19 cellular contexts compared by ENCODE assay signal in genomic region chr9:112047538-112048066, GRCh38.
DNase-seq lines count a peak whose midpoint lies in the region; ATAC-seq, FAIRE-seq and TF ChIP-seq lines count a peak whose summit lies in the region.
"Had no signal": no experiment of that assay in that cellular context is flagged by ENCODE, and none has a peak within 500 bp of the region (broad histone marks: within the 10 kb centered on the region; RNA-seq: fewer than 3 reads in every experiment).

No MANE protein-coding gene starts in this region.

- H3K36me3 ChIP-seq in BLaER1 treated with 17β-estradiol and CSF1 and Interleukin-3, amounts not matched to agents 10 nM and 100 nM, result peaks cover 0 to 55% (median 23%) of the 10 kb centered on the region in 11 experiments; a peak in 14 of 22 replicates

- H3K9ac ChIP-seq in BLaER1 treated with 17β-estradiol and CSF1 and Interleukin-3, amounts not matched to agents 10 nM and 100 nM, result no peak overlapping the region

- ATAC-seq in activated CD8-positive, alpha-beta T cell treated with anti-CD3 and anti-CD28 coated beads for 36 hours, result peak; percentile 77
- no peak for ATAC-seq in HG03432 (IDR thresholded peaks at IDR 0.05; ENCODE audit: unreplicated experiment)
- no peak for ATAC-seq in GM21825 (IDR thresholded peaks at IDR 0.05; ENCODE audit: unreplicated experiment)
- ATAC-seq: left ventricle myocardium superior, sciatic nerve had no signal

- FAIRE-seq in H54 (lab: Jason Lieb, UNC), result peak; percentile 74

- peaks cover 11% of the 10 kb centered on the region for H3K4me1 Mint-ChIP-seq in activated CD8-positive, alpha-beta T cell treated with anti-CD3 and anti-CD28 coated beads for 36 hours (ENCODE audit: low read depth)

- CTCF ChIA-PET in activated CD8-positive, alpha-beta T cell treated with anti-CD3 and anti-CD28 coated beads for 36 hours (lab: Charles Lee), result interaction anchor here (1.1 to 1.8 kb wide), 2 partner anchors 18 to 27 kb away, joined by 3 to 5 read pairs; no protein-coding TSS in a partner anchor

- H3K27ac Mint-ChIP-seq in activated CD8-positive, alpha-beta T cell treated with anti-CD3 and anti-CD28 coated beads for 36 hours, result no peak overlapping the region
- H3K27ac Mint-ChIP-seq: activated naive CD4-positive, alpha-beta T cell treated with anti-CD3 and anti-CD28 coated beads, Interleukin-2, amount 50 U/mL, for 24 hours had no signal

- no peak for TF ChIP-seq CTCF in activated CD8-positive, alpha-beta T cell treated with anti-CD3 and anti-CD28 coated beads for 36 hours (IDR thresholded peaks at IDR 0.05)

- peaks cover 7% of the 10 kb centered on the region for H3K9me3 Mint-ChIP-seq in activated CD8-positive, alpha-beta T cell treated with anti-CD3 and anti-CD28 coated beads for 36 hours

- POLR2A ChIA-PET in activated CD8-positive, alpha-beta T cell treated with anti-CD3 and anti-CD28 coated beads for 36 hours (lab: Charles Lee), result interaction anchor here (1.5 kb wide), 1 partner anchor 27 kb away, joined by 4 read pairs; no protein-coding TSS in a partner anchor

- peaks cover 12% of the 10 kb centered on the region for H3K36me3 Mint-ChIP-seq in activated CD8-positive, alpha-beta T cell treated with anti-CD3 and anti-CD28 coated beads for 36 hours (ENCODE audit: low read depth)

- no peak overlapping the region for H3K4me3 Mint-ChIP-seq in activated CD8-positive, alpha-beta T cell treated with anti-CD3 and anti-CD28 coated beads for 36 hours
- H3K4me3 Mint-ChIP-seq: activated naive CD4-positive, alpha-beta T cell treated with anti-CD3 and anti-CD28 coated beads, Interleukin-2, amount 50 U/mL, for 24 hours; brain had no signal

- no peaks in the 10 kb centered on the region for H3K27me3 ChIP-seq in BLaER1 treated with 17β-estradiol and CSF1 and Interleukin-3, amounts not matched to agents 10 nM and 100 nM

- peaks cover 0 to 35% (median 4%) of the 10 kb centered on the region in 10 experiments; a peak in 9 of 20 replicates for H3K4me1 ChIP-seq in BLaER1 treated with 17β-estradiol and CSF1 and Interleukin-3, amounts not matched to agents 10 nM and 100 nM

- H3K9me3 ChIP-seq in BLaER1 treated with 17β-estradiol and CSF1 and Interleukin-3, amounts not matched to agents 10 nM and 100 nM (replicated peaks in 1 of 11), result peaks cover 0 to 13% (median 9%) of the 10 kb centered on the region in 11 experiments; a peak in 15 of 22 replicates
- H3K9me3 ChIP-seq: Caco-2 had no signal

- no peak overlapping the region for H3K4me3 ChIP-seq in BLaER1 treated with 17β-estradiol and CSF1 and Interleukin-3, amounts not matched to agents 10 nM and 100 nM

- no peaks in the 10 kb centered on the region for H3K27me3 Mint-ChIP-seq in activated CD8-positive, alpha-beta T cell treated with anti-CD3 and anti-CD28 coated beads for 36 hours
- H3K27me3 Mint-ChIP-seq: activated naive CD4-positive, alpha-beta T cell treated with anti-CD3 and anti-CD28 coated beads, Interleukin-2, amount 50 U/mL, for 24 hours; brain had no signal

- intact Hi-C loops in activated CD8-positive, alpha-beta T cell treated with anti-CD3 and anti-CD28 coated beads for 36 hours (cut with micrococcal nuclease), result no loop called here

- no peaks in the 10 kb centered on the region for H4K20me1 ChIP-seq in BLaER1 treated with 17β-estradiol and CSF1 and Interleukin-3, amounts not matched to agents 10 nM and 100 nM

- DNase-seq in H54 (ENCODE audit: insufficient read length, low spot score), result no peak
- DNase-seq in activated CD8-positive, alpha-beta T cell treated with anti-CD3 and anti-CD28 coated beads for 36 hours, result no peak
- peak; percentile 63 for DNase-seq in kidney tubule cell (ENCODE audit: low spot score)
- no peak for DNase-seq in DMS153 treated with DMSO at 0.1 percent for 48 hours (lab: John Stamatoyannopoulos, UW; ENCODE audit: unreplicated experiment)
- DNase-seq: activated CD4-positive, alpha-beta T cell treated with anti-CD3 and anti-CD28 coated beads for 1 hour; Caco-2; erythroblast; Kasumi-1; left ventricle myocardium superior; NCI-H1105 treated with DMSO at 0.1 percent for 48 hours; NCI-H2107; NCI-H524 treated with DMSO at 0.1 percent for 48 hours; T-helper 9 cell had no signal

- H3K4me2 ChIP-seq in BLaER1 treated with 17β-estradiol and CSF1 and Interleukin-3, amounts not matched to agents 10 nM and 100 nM, result peak overlapping the region in 6 of 11 experiments; percentile 1 to 46 (median 26); a peak in 8 of 22 replicates

- no peak overlapping the region for H3K27ac ChIP-seq in BLaER1 treated with 17β-estradiol and CSF1 and Interleukin-3, amounts not matched to agents 10 nM and 100 nM

- TF ChIP-seq POLR2A in H54 (IDR thresholded peaks at IDR 0.05; ENCODE audit: low read depth, low read length), result no peak
